ENCODE assay signal across 10 cellular contexts in genomic region chr12:116924558-116925453, GRCh38. TPM values are rescaled to one million over a fixed set of nuclear protein-coding genes. Genes with fewer than 3 reads are reported as not detected.
A peak's percentile ranks its signal among the peaks of the same experiment; 100 is the strongest.
DNase-seq lines count a peak whose midpoint lies in the region; ATAC-seq, FAIRE-seq and TF ChIP-seq lines count a peak whose summit lies in the region.
"Had no signal": no experiment of that assay in that cellular context is flagged by ENCODE, and none has a peak within 500 bp of the region (broad histone marks: within the 10 kb centered on the region; RNA-seq: fewer than 3 reads in every experiment).

No MANE protein-coding gene starts in this region.

- H3K9me3 ChIP-seq in lung (ENCODE audit: control insufficient read depth in 2 of 2, insufficient read depth in 1 of 2, low read length in 1 of 2): no peaks in the 10 kb centered on the region

- H3K27ac ChIP-seq in lung (ENCODE audit: low read depth in 1 of 2, low read length in 1 of 2): no peak overlapping the region
- H3K27ac ChIP-seq: SK-N-MC had no signal

- H3K4me3 ChIP-seq in lung: no peak overlapping the region
- H3K4me3 ChIP-seq: SK-N-MC had no signal

- WGBS in lung, 2 donors: 68% methylated on average over 5 of the region's 5 CpGs

- H3K36me3 ChIP-seq in lung (ENCODE audit: control insufficient read depth in 2 of 2, insufficient read depth in 2 of 2, low read length in 2 of 2): peaks cover 9 to 12% of the 10 kb centered on the region in 2 donors

- peak; percentile 91 for FAIRE-seq in GM12891 (lab: Jason Lieb, UNC)

- TF ChIP-seq POLR2A in GM12891 (IDR thresholded peaks at IDR 0.05; ENCODE audit: low read depth, low read length): no peak

- ATAC-seq in HG02610 (IDR thresholded peaks at IDR 0.05; ENCODE audit: unreplicated experiment) (peak; percentile 66), lung (ENCODE audit: insufficient read depth, low FRiP score) (peak; percentile 53)

- TF ChIP-seq CTCF in lung (IDR thresholded peaks at IDR 0.05; ENCODE audit: control extremely low read depth, extremely low read depth): no peak

- H3K27me3 ChIP-seq in lung (ENCODE audit: control insufficient read depth, insufficient read depth): no peaks in the 10 kb centered on the region

- no peak for DNase-seq in GM12891 (ENCODE audit: insufficient read length, low spot score)
- peak; percentile 25 for DNase-seq in NAMALWA (ENCODE audit: low spot score)
- peak; percentile 16 for DNase-seq in activated T-helper 9 cell treated with anti-CD3 and anti-CD28 coated beads, Interleukin-2, amount 50 U/mL, for 16 hours (ENCODE audit: low read depth)
- DNase-seq in lung (ENCODE audit: low spot score): no peak
- no peak for DNase-seq in LoVo (ENCODE audit: low spot score)
- DNase-seq in Ammon's horn (ENCODE audit: low spot score): no peak
- DNase-seq in NCI-H345 treated with DMSO at 0.1 percent for 48 hours (lab: John Stamatoyannopoulos, UW; ENCODE audit: unreplicated experiment): no peak

- peaks cover 0 to 2% of the 10 kb centered on the region in 2 donors for H3K4me1 ChIP-seq in lung (ENCODE audit: control insufficient read depth in 2 of 2, insufficient read depth in 2 of 2, low read length in 2 of 2)

TF ChIP-seq in GM12891, 5 proteins besides CTCF, POLR2A, EP300 and RAD21:
- no peak for TF ChIP-seq POU2F2 (IDR thresholded peaks at IDR 0.05; ENCODE audit: low read depth, low read length)
- no peak for TF ChIP-seq SPI1 (IDR thresholded peaks at IDR 0.05; ENCODE audit: low read depth, low read length)
- no peak for TF ChIP-seq PAX5 (IDR thresholded peaks at IDR 0.05; ENCODE audit: insufficient read depth, low read length, severe bottlenecking)
- no peak for TF ChIP-seq POLR2AphosphoS5 (IDR thresholded peaks at IDR 0.05; ENCODE audit: low read depth, low read length)
- no peak for TF ChIP-seq TAF1 (IDR thresholded peaks at IDR 0.05; ENCODE audit: low read depth, low read length)

RNA-seq across cellular contexts. Expression of gene FBXW8, which starts 14.1 kb away (rescaled TPM):
- 2.7 TPM for polyA plus RNA-seq in GM12891 (2012; ENCODE audit: low read depth, missing spikeins)
- 10 to 100 TPM; 18.5 to 20.3 TPM for total RNA-seq in lung
- 1 to 10 TPM; 3.9 to 6.4 TPM for polyA plus RNA-seq in lung

RNA-seq across cellular contexts. Expression of gene HRK, which starts 43.6 kb away (rescaled TPM):
- polyA plus RNA-seq in GM12891 (2012; ENCODE audit: low read depth, missing spikeins): 0.01 TPM
- total RNA-seq in lung: 1 to 10 TPM in 1 of 2 donors, under 1 TPM in 1; 0.34 to 1.5 TPM
- under 1 TPM; 0.05 to 0.12 TPM for polyA plus RNA-seq in lung
- total RNA-seq: right cardiac atrium had no signal
- polyA plus RNA-seq: right cardiac atrium had no signal

Comparison
In these comparisons a context has a peak if more than half of its experiments do, and no peak if none do; other contexts are left out.
1. DNase-seq: peak in NAMALWA (single experiment) and activated T-helper 9 cell treated with anti-CD3 and anti-CD28 coated beads, Interleukin-2, amount 50 U/mL, for 16 hours (single experiment); none in GM12891 (single experiment), lung (single experiment), LoVo (single experiment), Ammon's horn (single experiment) and NCI-H345 treated with DMSO at 0.1 percent for 48 hours (single experiment).